In genomic region chr1:9539165-9539828, GRCh38 we compare ENCODE assay signal across 8 cellular contexts.
DNase-seq lines count a peak whose midpoint lies in the region; ATAC-seq and FAIRE-seq lines count a peak whose summit lies in the region.

Gene SLC25A33, plus strand, starts transcription at chr1:9539465. Its CDS starts 227 bp downstream, at chr1:9539692.

- DNase-seq in NCI-H2029 (lab: John Stamatoyannopoulos, UW) = peak; percentile 90
- peak; percentile 98 for DNase-seq in T1000 (lab: John Stamatoyannopoulos, UW)
- peak; percentile 100 for DNase-seq in astrocyte of the hippocampus (ENCODE audit: low read depth, low spot score)
- DNase-seq in hippocampal formation (lab: John Stamatoyannopoulos, UW) = peak; percentile 94 to 98
- peak; percentile 98 for DNase-seq in retina
- no peak for DNase-seq in RCC 7860 (ENCODE audit: low spot score)

- ATAC-seq in GM18508 (IDR thresholded peaks at IDR 0.05; ENCODE audit: insufficient read depth, unreplicated experiment) (peak; percentile 77), HG02981 (IDR thresholded peaks at IDR 0.05; ENCODE audit: unreplicated experiment) (peak; percentile 91)

- FAIRE-seq in RCC 7860 (lab: Jason Lieb, UNC) = no peak
